In the genomic region with DNA sequence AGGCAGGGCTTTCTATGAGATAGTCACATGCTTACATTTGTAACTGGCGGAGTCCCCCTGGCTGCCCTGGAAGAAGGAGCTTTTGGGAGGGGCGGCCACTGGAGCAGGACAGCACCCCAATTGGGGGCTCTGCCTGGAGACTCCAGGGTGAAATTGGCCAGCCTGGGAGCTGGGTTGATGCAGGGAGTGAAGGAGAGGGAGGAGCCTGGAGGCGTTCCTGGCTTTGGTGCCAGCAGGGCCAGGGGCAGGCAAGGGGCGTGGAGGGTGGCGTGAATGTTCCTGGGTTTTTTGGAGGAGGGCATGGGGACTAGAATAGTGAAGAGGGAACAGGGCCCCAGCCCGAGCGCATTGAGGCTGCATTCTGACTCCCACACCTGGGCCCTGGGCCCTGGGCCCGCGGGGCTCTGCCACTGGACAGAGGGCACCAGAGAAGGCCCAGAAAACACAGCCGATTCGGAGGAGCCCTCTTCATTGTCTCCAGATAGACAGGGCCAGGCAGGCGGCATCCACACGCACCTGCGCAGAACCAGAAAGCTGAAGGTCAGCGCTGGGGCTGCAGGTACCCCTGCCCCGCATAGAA, we compare ENCODE assay signal across 1 cellular context.
TF ChIP-seq lines count a peak whose summit lies in the region.

No MANE protein-coding gene starts in this region.

TF ChIP-seq in HepG2, 621 proteins besides CTCF, POLR2A, EP300 and RAD21:
- TF ChIP-seq ETV5 (CRISPR knock-in tag; IDR thresholded peaks at IDR 0.05; ENCODE audit: borderline replicate concordance) (no peak), POLR2G (IDR thresholded peaks at IDR 0.05; ENCODE audit: low read depth, low read length) (0 out of 2 replicates have a peak, but pooled peaks have one; percentile 6)
